8 cellular contexts compared by ENCODE assay signal in the genomic region with DNA sequence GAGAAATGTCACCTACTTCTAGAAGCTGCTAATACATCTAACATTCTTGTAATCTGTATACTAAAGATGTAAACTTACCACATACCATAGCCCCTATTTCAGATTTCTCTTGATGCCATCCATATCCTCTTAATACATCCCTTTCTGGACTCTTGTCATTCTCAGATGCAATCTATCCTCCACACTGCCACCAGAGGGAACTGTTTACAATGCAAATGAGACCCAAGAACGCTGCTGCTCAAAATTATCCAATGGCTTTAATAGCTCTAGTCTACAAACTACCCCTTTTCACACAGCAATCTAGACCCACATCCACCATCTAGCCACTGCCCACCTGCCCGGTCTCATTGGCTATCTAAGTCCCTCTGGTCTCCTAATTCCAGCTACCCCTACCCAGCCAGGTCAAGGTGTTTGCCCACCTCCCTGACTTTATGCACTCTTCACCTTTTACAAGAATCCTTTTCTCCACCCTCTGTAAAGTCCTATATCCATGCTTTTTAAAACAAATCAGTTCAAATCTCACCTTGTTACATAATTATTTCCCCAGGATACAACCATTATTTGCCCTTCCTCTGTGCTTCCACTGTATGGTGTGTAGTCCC. TPM values are rescaled to one million over a fixed set of nuclear protein-coding genes. Genes with fewer than 3 reads are reported as not detected.
A peak's percentile ranks its signal among the peaks of the same experiment; 100 is the strongest.
DNase-seq lines count a peak whose midpoint lies in the region; ATAC-seq, FAIRE-seq and TF ChIP-seq lines count a peak whose summit lies in the region.

No MANE protein-coding gene starts in this region.

- no peak overlapping the region for H3K27ac Mint-ChIP-seq in activated CD8-positive, alpha-beta T cell treated with anti-CD3 and anti-CD28 coated beads, Interleukin-2, amount 10 ng/mL, durations not matched to agents 7 days and 5 days

- POLR2A ChIA-PET in activated CD8-positive, alpha-beta T cell treated with anti-CD3 and anti-CD28 coated beads, Interleukin-2, amount 10 ng/mL, durations not matched to agents 7 days and 5 days (lab: Charles Lee): no interaction called here

- no peaks in the 10 kb centered on the region for H3K9me3 Mint-ChIP-seq in activated CD8-positive, alpha-beta T cell treated with anti-CD3 and anti-CD28 coated beads, Interleukin-2, amount 10 ng/mL, durations not matched to agents 7 days and 5 days (ENCODE audit: insufficient read depth)

- no peaks in the 10 kb centered on the region for H3K36me3 Mint-ChIP-seq in activated CD8-positive, alpha-beta T cell treated with anti-CD3 and anti-CD28 coated beads, Interleukin-2, amount 10 ng/mL, durations not matched to agents 7 days and 5 days (ENCODE audit: low read depth)

- no peak for TF ChIP-seq EP300 in upper lobe of left lung (IDR thresholded peaks at IDR 0.05)

- peaks cover 33% of the 10 kb centered on the region for H3K27me3 Mint-ChIP-seq in activated CD8-positive, alpha-beta T cell treated with anti-CD3 and anti-CD28 coated beads, Interleukin-2, amount 10 ng/mL, durations not matched to agents 7 days and 5 days (ENCODE audit: low read depth)

- no peaks in the 10 kb centered on the region for H3K9me3 ChIP-seq in upper lobe of left lung

- CTCF ChIA-PET in activated CD8-positive, alpha-beta T cell treated with anti-CD3 and anti-CD28 coated beads, Interleukin-2, amount 10 ng/mL, durations not matched to agents 7 days and 5 days (lab: Charles Lee): interaction anchor here (0.6 to 1.2 kb wide), 11 partner anchors 8 to 204 kb away, joined by 3 to 10 read pairs (median 4); a partner anchor contains a TSS

- peaks cover 3% of the 10 kb centered on the region for H3K4me1 Mint-ChIP-seq in activated CD8-positive, alpha-beta T cell treated with anti-CD3 and anti-CD28 coated beads, Interleukin-2, amount 10 ng/mL, durations not matched to agents 7 days and 5 days (ENCODE audit: low read depth)

- no peaks in the 10 kb centered on the region for H3K27me3 ChIP-seq in upper lobe of left lung

- no peak for DNase-seq in GM12891 (ENCODE audit: insufficient read length, low spot score)
- peak; percentile 56 for DNase-seq in NCI-H146 treated with DMSO at 0.1 percent for 48 hours (lab: John Stamatoyannopoulos, UW; ENCODE audit: unreplicated experiment)
- peak; percentile 42 for DNase-seq in activated CD8-positive, alpha-beta T cell treated with anti-CD3 and anti-CD28 coated beads, Interleukin-2, amount 10 ng/mL, durations not matched to agents 7 days and 5 days
- DNase-seq in iris pigment epithelial cell (ENCODE audit: low read depth): peak; percentile 66
- DNase-seq in upper lobe of left lung: peak in 1 of 2 donors; percentile 27
- DNase-seq in KG1 (lab: John Stamatoyannopoulos, UW): no peak

- 32 to 39% methylated on average over 2 of the region's 2 CpGs for WGBS in upper lobe of left lung, 2 donors

- no peak overlapping the region for H3K4me3 ChIP-seq in upper lobe of left lung

- no peak for TF ChIP-seq POLR2A in GM12891 (IDR thresholded peaks at IDR 0.05; ENCODE audit: low read depth, low read length)
- TF ChIP-seq POLR2A in upper lobe of left lung (IDR thresholded peaks at IDR 0.05): no peak

- TF ChIP-seq CTCF in C4-2B (conservative IDR thresholded peaks at IDR 0.05): peak; percentile 70
- TF ChIP-seq CTCF in upper lobe of left lung (IDR thresholded peaks at IDR 0.05): peak in 3 of 6 experiments; percentile 42 to 46 (median 44)

- FAIRE-seq in GM12891 (lab: Jason Lieb, UNC): peak; percentile 95

- peak; percentile 28 for ATAC-seq in HG02763 (IDR thresholded peaks at IDR 0.05; ENCODE audit: unreplicated experiment)
- peak; percentile 61 for ATAC-seq in activated CD8-positive, alpha-beta T cell treated with anti-CD3 and anti-CD28 coated beads, Interleukin-2, amount 10 ng/mL, durations not matched to agents 7 days and 5 days
- peak; percentile 36 to 44 for ATAC-seq in upper lobe of left lung (ENCODE audit: low FRiP score in 2 of 2)

- H3K4me1 ChIP-seq in upper lobe of left lung: peaks cover 0 to 3% (median 0%) of the 10 kb centered on the region in 4 donors

- H3K36me3 ChIP-seq in upper lobe of left lung: no peaks in the 10 kb centered on the region

- H3K27ac ChIP-seq in C4-2B (no peak overlapping the region), upper lobe of left lung (no peak overlapping the region)

- H3K4me3 Mint-ChIP-seq in activated CD8-positive, alpha-beta T cell treated with anti-CD3 and anti-CD28 coated beads, Interleukin-2, amount 10 ng/mL, durations not matched to agents 7 days and 5 days: no peak overlapping the region

TF ChIP-seq in GM12891, 5 proteins besides CTCF, POLR2A, EP300 and RAD21:
- TF ChIP-seq TAF1 (IDR thresholded peaks at IDR 0.05; ENCODE audit: low read depth, low read length) (no peak), POLR2AphosphoS5 (IDR thresholded peaks at IDR 0.05; ENCODE audit: low read depth, low read length) (no peak), SPI1 (IDR thresholded peaks at IDR 0.05; ENCODE audit: low read depth, low read length) (no peak), PAX5 (IDR thresholded peaks at IDR 0.05; ENCODE audit: insufficient read depth, low read length, severe bottlenecking) (no peak), POU2F2 (IDR thresholded peaks at IDR 0.05; ENCODE audit: low read depth, low read length) (no peak)

RNA-seq across cellular contexts. Expression of a gene that starts 14.8 kb away (rescaled TPM):
- polyA plus RNA-seq in GM12891 (2012; ENCODE audit: low read depth, missing spikeins): not detected
- total RNA-seq in activated CD8-positive, alpha-beta T cell treated with anti-CD3 and anti-CD28 coated beads, Interleukin-2, amount 10 ng/mL, durations not matched to agents 7 days and 5 days: not detected
- 10 to 100 TPM in 1 of 6 donors, 1 to 10 TPM in 5; 2.2 to 12.1 (median 8.1) TPM for total RNA-seq in upper lobe of left lung

RNA-seq across cellular contexts. Expression of a gene that starts 59.4 kb away (rescaled TPM):
- polyA plus RNA-seq in GM12891 (2012; ENCODE audit: low read depth, missing spikeins): 12.1 TPM
- 10 to 100 TPM; 12.6 to 13.3 TPM for total RNA-seq in activated CD8-positive, alpha-beta T cell treated with anti-CD3 and anti-CD28 coated beads, Interleukin-2, amount 10 ng/mL, durations not matched to agents 7 days and 5 days
- total RNA-seq in upper lobe of left lung: 1 to 10 TPM in 5 of 6 donors, under 1 TPM in 1; 0.55 to 5.4 (median 3.2) TPM

Comparison
In these comparisons a context has a peak if more than half of its experiments do, and no peak if none do; other contexts are left out.
1. DNase-seq: peak in NCI-H146 treated with DMSO at 0.1 percent for 48 hours (single experiment), activated CD8-positive, alpha-beta T cell treated with anti-CD3 and anti-CD28 coated beads, Interleukin-2, amount 10 ng/mL, durations not matched to agents 7 days and 5 days (single experiment) and iris pigment epithelial cell (single experiment); none in GM12891 (single experiment) and KG1 (single experiment).
2. Peak in every context shown above with its lines, with median percentiles within 50 percentile points of each other: ATAC-seq.